In the genomic region with DNA sequence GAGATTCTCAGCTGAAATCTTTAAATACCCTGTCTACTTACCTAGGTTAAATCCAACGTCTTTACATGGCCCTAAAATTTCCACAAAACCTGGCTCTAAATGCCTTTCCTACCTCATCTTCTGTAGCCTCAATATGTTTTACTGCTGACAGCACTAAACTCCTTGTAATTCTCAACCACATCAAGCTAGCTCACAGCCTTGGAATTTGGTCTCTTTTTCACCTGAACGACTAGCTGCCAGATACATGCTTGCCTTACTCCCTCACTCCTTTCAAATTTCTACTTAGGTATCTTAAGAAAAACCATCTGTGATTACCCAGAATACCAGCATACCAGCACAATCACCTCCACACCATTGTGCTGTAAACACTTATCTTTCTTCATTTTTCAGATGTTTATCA, we compare ENCODE assay signal across 24 cellular contexts.
"Had no signal": no experiment of that assay in that cellular context is flagged by ENCODE, and none has a peak within 500 bp of the region (broad histone marks: within the 10 kb centered on the region; RNA-seq: fewer than 3 reads in every experiment).

No MANE protein-coding gene starts in this region.

- H3K4me1 Mint-ChIP-seq: activated B cell treated with CpG ODN at 0.5 μM for 24 hours; activated CD4-positive, alpha-beta T cell treated with anti-CD3 and anti-CD28 coated beads for 36 hours; immature natural killer cell; stimulated activated effector memory CD8-positive, alpha-beta T cell treated with anti-CD3 and anti-CD28 coated beads, Interleukin-12 subunit alpha, Interleukin-12 subunit beta, amount 100 ng/mL, for 72 hours had no signal

- H3K36me3 ChIP-seq: adrenal gland, left ventricle myocardium inferior, upper lobe of right lung had no signal

- H3K36me3 Mint-ChIP-seq: activated naive CD8-positive, alpha-beta T cell; immature natural killer cell; stimulated activated effector memory CD8-positive, alpha-beta T cell treated with anti-CD3 and anti-CD28 coated beads, Interleukin-12 subunit alpha, Interleukin-12 subunit beta, amount 100 ng/mL, for 72 hours had no signal

- H3K9me3 Mint-ChIP-seq: nephron progenitor cell; T-helper 1 cell treated with Interleukin-12 subunit alpha and Interleukin-12 subunit beta and Interleukin-4 antibody, amounts not matched to agents 30 μg/mL and 1 μg/mL, for 36 hours had no signal

- H3K4me3 Mint-ChIP-seq: activated B cell treated with CpG ODN at 0.5 μM for 24 hours; activated CD4-positive, alpha-beta T cell treated with anti-CD3 and anti-CD28 coated beads for 36 hours; activated naive CD8-positive, alpha-beta T cell; activated T-cell treated with anti-CD3 and anti-CD28 coated beads, Interleukin-2, amount 50 U/mL, for 4 hours; immature natural killer cell; nephron progenitor cell; stimulated activated effector memory CD8-positive, alpha-beta T cell treated with anti-CD3 and anti-CD28 coated beads, Interleukin-12 subunit alpha, Interleukin-12 subunit beta, amount 100 ng/mL, for 72 hours; T-helper 1 cell treated with Interleukin-12 subunit alpha and Interleukin-12 subunit beta and Interleukin-4 antibody, amounts not matched to agents 30 μg/mL and 1 μg/mL, for 36 hours had no signal

- H3K27me3 ChIP-seq: adrenal gland, testis, upper lobe of right lung had no signal

- H3K4me3 ChIP-seq: adrenal gland, coronary artery, left ventricle myocardium inferior, testis, upper lobe of right lung had no signal

- H3K4me1 ChIP-seq: adrenal gland, left ventricle myocardium inferior, testis, upper lobe of right lung had no signal

- H3K27me3 Mint-ChIP-seq: activated B cell treated with CpG ODN at 0.5 μM for 24 hours; activated CD4-positive, alpha-beta T cell treated with anti-CD3 and anti-CD28 coated beads for 36 hours; activated naive CD8-positive, alpha-beta T cell had no signal

- H3K9me3 ChIP-seq: adrenal gland, testis, upper lobe of right lung had no signal

- DNase-seq: activated B cell treated with CpG ODN at 0.5 μM for 24 hours; activated CD4-positive, alpha-beta T cell treated with anti-CD3 and anti-CD28 coated beads for 36 hours; activated CD4-positive, alpha-beta T cell treated with anti-CD3 and anti-CD28 coated beads, Interleukin-2, amount 50 U/mL, for 48 hours; activated CD8-positive, alpha-beta memory T cell treated with anti-CD3 and anti-CD28 coated beads, Interleukin-2, amount 50 U/mL, for 48 hours; activated naive CD4-positive, alpha-beta T cell; activated T-cell treated with anti-CD3 and anti-CD28 coated beads, Interleukin-2, amount 50 U/mL, for 4 hours; adrenal gland; cerebellar nuclear complex; immature natural killer cell; kidney glomerular epithelial cell; left ventricle myocardium inferior; nephron progenitor cell; occipital lobe; small intestine; stimulated activated CD4-positive, alpha-beta T cell treated with anti-CD3 and anti-CD28 coated beads, Interleukin-2, amount 100 ng/mL, for 24 hours; T1000; testis; upper lobe of right lung had no signal

- H3K27ac ChIP-seq: adrenal gland, coronary artery, epithelial cell of prostate, left ventricle myocardium inferior, testis, upper lobe of right lung had no signal

- H3K27ac Mint-ChIP-seq: activated B cell treated with CpG ODN at 0.5 μM for 24 hours; activated CD4-positive, alpha-beta T cell treated with anti-CD3 and anti-CD28 coated beads for 36 hours; activated naive CD8-positive, alpha-beta T cell; activated T-helper 2 cell treated with anti-CD3 and anti-CD28 coated beads, Interferon-gamma antibody, Interleukin-2, Interleukin-4, amounts not matched to agents 10 μg/mL and 5 μg/mL and 100 μg/mL, durations not matched to agents 14 hours and 24 hours and 36 hours; immature natural killer cell; nephron progenitor cell; stimulated activated effector memory CD8-positive, alpha-beta T cell treated with anti-CD3 and anti-CD28 coated beads, Interleukin-12 subunit alpha, Interleukin-12 subunit beta, amount 100 ng/mL, for 72 hours; T-helper 1 cell treated with Interleukin-12 subunit alpha and Interleukin-12 subunit beta and Interleukin-4 antibody, amounts not matched to agents 30 μg/mL and 1 μg/mL, for 36 hours had no signal
